ENCODE assay signal across 8 cellular contexts in the genomic region with DNA sequence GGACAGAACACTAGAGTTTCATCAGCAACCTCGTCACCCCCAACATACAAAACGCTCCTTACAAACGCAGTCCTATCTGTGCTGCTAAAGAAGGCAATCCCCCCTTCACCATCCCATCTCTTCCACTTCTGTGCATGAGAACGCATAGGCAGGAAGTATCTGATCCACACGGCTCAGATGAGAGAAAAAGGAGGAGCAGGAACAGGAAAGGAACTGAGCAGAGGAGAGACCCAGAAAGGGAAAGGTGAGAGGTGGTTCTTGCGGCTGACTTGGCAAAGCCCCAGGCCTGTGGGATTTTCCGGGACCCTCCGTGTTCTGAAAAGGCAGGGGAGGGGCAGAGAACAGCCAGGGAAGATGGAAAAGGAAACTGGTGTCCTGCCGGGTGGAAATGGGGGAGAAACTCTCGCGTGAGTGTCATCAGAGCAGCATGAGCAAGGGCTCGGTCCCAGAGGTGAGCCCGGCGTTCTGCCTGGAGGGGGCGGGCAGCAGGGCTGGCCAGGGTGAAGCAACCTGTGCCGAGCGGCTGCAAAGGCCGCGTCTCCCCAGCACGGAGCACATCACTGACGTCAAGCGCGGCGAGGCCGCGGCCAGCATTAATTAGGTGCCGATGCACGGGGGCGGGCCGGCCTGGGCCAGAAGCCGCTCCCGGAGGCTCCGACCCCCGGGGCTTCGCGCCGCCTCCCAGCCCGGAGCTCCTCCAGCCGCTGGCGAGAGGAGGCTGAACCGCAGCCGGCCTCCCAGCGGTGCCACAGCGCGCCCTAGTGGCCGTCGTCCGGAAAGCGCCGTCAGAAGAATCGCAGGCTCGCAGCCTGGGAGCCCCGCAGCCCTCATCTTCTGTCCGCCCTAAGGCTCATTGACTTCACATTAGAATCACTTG. TPM values are rescaled to one million over a fixed set of nuclear protein-coding genes. Genes with fewer than 3 reads are reported as not detected.
DNase-seq lines count a peak whose midpoint lies in the region; ATAC-seq, FAIRE-seq and TF ChIP-seq lines count a peak whose summit lies in the region.

No MANE protein-coding gene starts in this region.

- H3K9me3 Mint-ChIP-seq in T-cell, result peaks cover 0 to 8% (median 6%) of the 10 kb centered on the region in 3 donors

- H3K4me1 Mint-ChIP-seq in T-cell, result peaks cover 12 to 17% (median 13%) of the 10 kb centered on the region in 3 donors

- H3K36me3 Mint-ChIP-seq in T-cell, result no peaks in the 10 kb centered on the region

- peak; percentile 90 for ATAC-seq in HG02678 (IDR thresholded peaks at IDR 0.05; ENCODE audit: unreplicated experiment)
- ATAC-seq in T-cell (replicated peaks in 1 of 4), result peak; percentile 87 to 91 (median 90)
- ATAC-seq in left ventricle myocardium superior, result peak; percentile 89

- peaks cover 9 to 26% of the 10 kb centered on the region in 2 donors for H3K27me3 Mint-ChIP-seq in T-cell

- peak; percentile 88 for TF ChIP-seq CTCF in GM12875 (IDR thresholded peaks at IDR 0.05; ENCODE audit: borderline replicate concordance, insufficient read depth, low read depth, low read length)

- POLR2A ChIA-PET in T-cell (lab: Charles Lee), result no interaction called here

- H3K4me3 Mint-ChIP-seq in T-cell, result peak overlapping the region; percentile 69 to 85 (median 80)

- peak; percentile 87 for DNase-seq in NCI-H1105 (lab: John Stamatoyannopoulos, UW)
- peak; percentile 30 to 86 (median 74) for DNase-seq in T-cell
- peak; percentile 93 for DNase-seq in amniotic epithelial cell (ENCODE audit: low read depth)
- peak; percentile 92 for DNase-seq in left ventricle myocardium superior
- peak; percentile 40 for DNase-seq in pulmonary artery endothelial cell (ENCODE audit: low read depth, low spot score)
- peak; percentile 91 for DNase-seq in urothelium cell line (ENCODE audit: low spot score)

- peak; percentile 5 for FAIRE-seq in urothelium cell line (lab: Jason Lieb, UNC)

- CTCF ChIA-PET in T-cell (lab: Charles Lee), result interaction anchor here (0.5 to 3.5 kb wide), 17 partner anchors 8 to 651 kb away, joined by 3 to 48 read pairs (median 3); no protein-coding TSS in a partner anchor

- no peak overlapping the region for H3K27ac Mint-ChIP-seq in T-cell

- intact Hi-C loops in left ventricle myocardium superior (cut with micrococcal nuclease), result loop anchor here (10.0 kb wide), 1 partner anchor 181 kb away; a partner anchor contains a TSS

- H3K4me3 ChIP-seq in GM12875 (ENCODE audit: low read depth, low read length), result peak overlapping the region; percentile 61

RNA-seq across cellular contexts. Expression of a gene that starts 35.8 kb away (rescaled TPM):
- total RNA-seq in T-cell (under 1 TPM in 2 of 5 donors, not detected in 3; 0.12 to 0.13 TPM), left ventricle myocardium superior (0.40 TPM), pulmonary artery endothelial cell (not detected in 2 replicates)

RNA-seq across cellular contexts. Expression of a gene that starts 54.2 kb away (rescaled TPM):
- not detected for total RNA-seq in T-cell
- 0.42 TPM for total RNA-seq in left ventricle myocardium superior
- not detected in 2 replicates for total RNA-seq in pulmonary artery endothelial cell

Comparison
In these comparisons a context has a peak if more than half of its experiments do, and no peak if none do; other contexts are left out.
1. Peak in every context shown above with its lines: DNase-seq, ATAC-seq and H3K4me3 ChIP-seq.
2. DNase-seq: peak in every context shown above with its lines; median percentile 93 in amniotic epithelial cell; 92 in left ventricle myocardium superior; 91 in urothelium cell line; 87 in NCI-H1105; 74 in T-cell; 40 in pulmonary artery endothelial cell.